14 cellular contexts compared by ENCODE assay signal in genomic region chr11:108967571-108967970, GRCh38.
DNase-seq lines count a peak whose midpoint lies in the region; ATAC-seq and TF ChIP-seq lines count a peak whose summit lies in the region.
"Had no signal": no experiment of that assay in that cellular context is flagged by ENCODE, and none has a peak within 500 bp of the region (broad histone marks: within the 10 kb centered on the region; RNA-seq: fewer than 3 reads in every experiment).

No MANE protein-coding gene starts in this region.

- no peak overlapping the region for H3K4me2 ChIP-seq in PC-3 (ENCODE audit: low read length)

- POLR2A ChIA-PET in PC-3 (lab: Charles Lee; ENCODE audit: unreplicated experiment) = no interaction called here

- H3K4me3 ChIP-seq in coronary artery = peak overlapping the region; percentile 0
- no peak overlapping the region for H3K4me3 ChIP-seq in PC-3 (ENCODE audit: low read length)
- H3K4me3 ChIP-seq: tibial nerve had no signal

- H2AFZ ChIP-seq in PC-3 (ENCODE audit: low read length) = no peak overlapping the region

- no TSS peak for BruUV-seq in PC-3 (replicated peaks; lab: Mats Ljungman, UMichigan)

- no peak overlapping the region for H3K27ac ChIP-seq in coronary artery
- H3K27ac ChIP-seq in PC-3 (ENCODE audit: low read length) = no peak overlapping the region
- H3K27ac ChIP-seq: HL-60, tibial nerve had no signal

- no peaks in the 10 kb centered on the region for H3K79me2 ChIP-seq in PC-3 (ENCODE audit: low read length)

- no peaks in the 10 kb centered on the region for H3K9me3 ChIP-seq in PC-3 (ENCODE audit: low read length)
- H3K9me3 ChIP-seq: tibial nerve had no signal

- H3K9me2 ChIP-seq in PC-3 (replicated peaks; ENCODE audit: low read length) = no peaks in the 10 kb centered on the region

- no peak for DNase-seq in Right ventricle myocardium inferior (ENCODE audit: missing footprints)
- no peak for DNase-seq in cardiac septum (ENCODE audit: low spot score)
- DNase-seq in coronary artery (ENCODE audit: low spot score) = no peak
- DNase-seq in midbrain (lab: John Stamatoyannopoulos, UW) = peak; percentile 15
- no peak for DNase-seq in PC-3
- DNase-seq in dermis blood vessel endothelial cell = no peak
- DNase-seq: activated CD4-positive, alpha-beta T cell treated with anti-CD3 and anti-CD28 coated beads, Interleukin-2, amount 10 ng/mL, durations not matched to agents 24 days and 14 days; activated gamma-delta T cell treated with Interleukin-2 at 50 U/mL for 16 hours; foreskin melanocyte; NCI-H774 had no signal

- H3K27me3 ChIP-seq in PC-3 (ENCODE audit: low read length) = no peaks in the 10 kb centered on the region
- H3K27me3 ChIP-seq: tibial nerve had no signal

- H3K36me3 ChIP-seq in PC-3 (ENCODE audit: low read depth, low read length) = no peaks in the 10 kb centered on the region
- H3K36me3 ChIP-seq: tibial nerve had no signal

- TF ChIP-seq CTCF in coronary artery (IDR thresholded peaks at IDR 0.05) = no peak
- no peak for TF ChIP-seq CTCF in PC-3 (conservative IDR thresholded peaks at IDR 0.05; ENCODE audit: low read depth, low read length)

- 0 out of 2 replicates have a peak, but pooled peaks cover under 1% of the 10 kb centered on the region for H3K4me1 ChIP-seq in PC-3 (ENCODE audit: insufficient read depth, low read length)
- H3K4me1 ChIP-seq: tibial nerve had no signal

- intact Hi-C loops in Right ventricle myocardium inferior (cut with DNase I) = loop anchor here (2.0 to 5.0 kb wide), 3 partner anchors 105 to 333 kb away; no protein-coding TSS in a partner anchor
- intact Hi-C loops in cardiac septum (cut with DNase I) = no loop called here
- intact Hi-C loops in PC-3 (cut with micrococcal nuclease) = no loop called here

- no peak overlapping the region for H3K9ac ChIP-seq in PC-3 (ENCODE audit: low read length)

- CTCF ChIA-PET in PC-3 (lab: Charles Lee) = no interaction called here

- no peaks in the 10 kb centered on the region for H4K20me1 ChIP-seq in PC-3 (ENCODE audit: low read length)

- H3F3A ChIP-seq in PC-3 (ENCODE audit: low read length, unreplicated experiment) = no peaks in the 10 kb centered on the region

- ATAC-seq in Right ventricle myocardium inferior = peak; percentile 93
- ATAC-seq in PC-3 = no peak
- no peak for ATAC-seq in GM19324 (IDR thresholded peaks at IDR 0.05; ENCODE audit: low FRiP score, unreplicated experiment)
- no peak for ATAC-seq in HG03135 (IDR thresholded peaks at IDR 0.05; ENCODE audit: unreplicated experiment)
